In the genomic region with DNA sequence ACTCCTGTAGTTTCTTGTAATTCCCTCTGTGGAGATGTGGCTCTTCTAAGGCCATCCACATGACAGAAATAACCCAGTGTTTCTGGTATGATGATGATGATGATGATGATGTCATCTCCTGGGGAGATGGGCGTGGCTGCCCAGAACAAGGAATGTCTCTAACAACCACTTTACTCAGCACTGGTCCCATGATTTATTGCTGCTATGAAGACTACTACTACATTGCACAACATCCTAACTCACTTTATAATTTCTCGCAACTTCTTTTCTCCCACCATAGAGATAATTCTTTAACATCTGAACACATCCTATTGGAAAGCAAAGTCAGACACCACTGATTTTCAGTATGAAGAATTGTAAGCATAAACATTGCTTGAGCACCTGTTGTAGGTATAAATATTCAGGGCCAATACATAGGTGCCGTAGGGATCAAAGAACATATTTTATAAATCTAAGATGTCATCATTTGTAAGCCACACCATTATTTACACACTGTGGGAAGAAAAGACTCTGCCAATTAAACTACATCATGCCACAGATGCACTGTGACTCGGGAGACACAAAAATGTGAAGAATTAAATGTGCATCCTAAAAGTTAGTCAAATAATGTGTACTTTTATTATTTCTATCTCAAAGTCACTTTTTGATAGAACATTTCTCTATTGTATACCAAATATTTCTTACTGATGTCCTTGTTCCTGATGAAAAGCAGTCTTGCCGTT, we compare ENCODE assay signal across 1 cellular context.
A peak's percentile ranks its signal among the peaks of the same experiment; 100 is the strongest.
TF ChIP-seq lines count a peak whose summit lies in the region.

No MANE protein-coding gene starts in this region.

TF ChIP-seq in K562, 482 proteins besides CTCF, POLR2A, EP300 and RAD21 (continued from another document):
- no peak for TF ChIP-seq SMAD1 (IDR thresholded peaks at IDR 0.05; ENCODE audit: low read depth, low read length, partially characterized antibody)
- TF ChIP-seq ATF1 (CRISPR knock-in tag; IDR thresholded peaks at IDR 0.05), result no peak
- peak; percentile 71 for TF ChIP-seq ATF1 (tag; IDR thresholded peaks at IDR 0.05)
- TF ChIP-seq, protein P1, sequence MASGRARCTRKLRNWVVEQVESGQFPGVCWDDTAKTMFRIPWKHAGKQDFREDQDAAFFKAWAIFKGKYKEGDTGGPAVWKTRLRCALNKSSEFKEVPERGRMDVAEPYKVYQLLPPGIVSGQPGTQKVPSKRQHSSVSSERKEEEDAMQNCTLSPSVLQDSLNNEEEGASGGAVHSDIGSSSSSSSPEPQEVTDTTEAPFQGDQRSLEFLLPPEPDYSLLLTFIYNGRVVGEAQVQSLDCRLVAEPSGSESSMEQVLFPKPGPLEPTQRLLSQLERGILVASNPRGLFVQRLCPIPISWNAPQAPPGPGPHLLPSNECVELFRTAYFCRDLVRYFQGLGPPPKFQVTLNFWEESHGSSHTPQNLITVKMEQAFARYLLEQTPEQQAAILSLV (tag; IDR thresholded peaks at IDR 0.05), result 0 out of 2 replicates have a peak, but pooled peaks have one; percentile 30
- TF ChIP-seq IRF2 (CRISPR knock-in tag; IDR thresholded peaks at IDR 0.05), result no peak
- TF ChIP-seq, protein P2, sequence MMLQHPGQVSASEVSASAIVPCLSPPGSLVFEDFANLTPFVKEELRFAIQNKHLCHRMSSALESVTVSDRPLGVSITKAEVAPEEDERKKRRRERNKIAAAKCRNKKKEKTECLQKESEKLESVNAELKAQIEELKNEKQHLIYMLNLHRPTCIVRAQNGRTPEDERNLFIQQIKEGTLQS (IDR thresholded peaks at IDR 0.05), result peak; percentile 99
- TF ChIP-seq, protein P2 (CRISPR knock-in tag; conservative IDR thresholded peaks at IDR 0.05), result no peak
- 0 out of 2 replicates have a peak, but pooled peaks have one; percentile 5 for TF ChIP-seq ETV1 (tag; conservative IDR thresholded peaks at IDR 0.05; ENCODE audit: low read depth)
- no peak for TF ChIP-seq TAF1 (IDR thresholded peaks at IDR 0.05; ENCODE audit: control insufficient read depth, extremely low read depth, insufficient read depth, low read length, severe bottlenecking)
- no peak for TF ChIP-seq SAFB (IDR thresholded peaks at IDR 0.05; ENCODE audit: borderline replicate concordance, low read depth, low read length)
- TF ChIP-seq, protein P3, sequence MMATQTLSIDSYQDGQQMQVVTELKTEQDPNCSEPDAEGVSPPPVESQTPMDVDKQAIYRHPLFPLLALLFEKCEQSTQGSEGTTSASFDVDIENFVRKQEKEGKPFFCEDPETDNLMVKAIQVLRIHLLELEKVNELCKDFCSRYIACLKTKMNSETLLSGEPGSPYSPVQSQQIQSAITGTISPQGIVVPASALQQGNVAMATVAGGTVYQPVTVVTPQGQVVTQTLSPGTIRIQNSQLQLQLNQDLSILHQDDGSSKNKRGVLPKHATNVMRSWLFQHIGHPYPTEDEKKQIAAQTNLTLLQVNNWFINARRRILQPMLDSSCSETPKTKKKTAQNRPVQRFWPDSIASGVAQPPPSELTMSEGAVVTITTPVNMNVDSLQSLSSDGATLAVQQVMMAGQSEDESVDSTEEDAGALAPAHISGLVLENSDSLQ (IDR thresholded peaks at IDR 0.05), result peak; percentile 87
- TF ChIP-seq NFYB (IDR thresholded peaks at IDR 0.05; ENCODE audit: extremely low read depth, insufficient read length), result no peak
